17 cellular contexts compared by ENCODE assay signal in the genomic region with DNA sequence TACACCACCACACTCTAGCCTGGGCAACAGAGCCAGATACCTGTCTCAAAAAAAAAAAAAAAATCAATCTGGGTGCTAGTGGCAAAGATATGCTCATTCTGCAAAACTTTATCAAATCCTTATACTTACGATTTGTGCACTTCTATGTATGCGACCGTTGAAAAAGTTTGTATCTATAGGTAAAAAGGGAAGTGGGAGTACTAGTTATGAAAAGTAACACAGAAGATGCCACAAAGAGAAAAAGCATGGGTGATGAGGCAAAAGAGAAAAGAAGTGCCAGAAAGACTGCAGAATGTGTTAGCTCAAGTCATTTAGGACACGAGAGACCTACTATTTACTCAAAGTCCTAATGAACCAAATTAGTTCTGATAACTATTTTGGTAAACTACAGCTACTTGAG. TPM values are rescaled to one million over a fixed set of nuclear protein-coding genes. Genes with fewer than 3 reads are reported as not detected.
DNase-seq lines count a peak whose midpoint lies in the region; ATAC-seq, FAIRE-seq and TF ChIP-seq lines count a peak whose summit lies in the region.
"Had no signal": no experiment of that assay in that cellular context is flagged by ENCODE, and none has a peak within 500 bp of the region (broad histone marks: within the 10 kb centered on the region; RNA-seq: fewer than 3 reads in every experiment).

No MANE protein-coding gene starts in this region.

- no peak overlapping the region for H3K27ac Mint-ChIP-seq in activated T-helper 17 cell treated with anti-CD3 and anti-CD28 coated beads, Interleukin-2, amount 50 U/mL, for 72 hours

- no peak for TF ChIP-seq CTCF in GM20000 (IDR thresholded peaks at IDR 0.05; ENCODE audit: extremely low read depth, missing control alignments)

- peaks cover 67% of the 10 kb centered on the region for H3K4me1 Mint-ChIP-seq in activated T-helper 17 cell treated with anti-CD3 and anti-CD28 coated beads, Interleukin-2, amount 50 U/mL, for 72 hours

- no peaks in the 10 kb centered on the region for H3K27me3 Mint-ChIP-seq in activated T-helper 17 cell treated with anti-CD3 and anti-CD28 coated beads, Interleukin-2, amount 50 U/mL, for 72 hours
- H3K27me3 Mint-ChIP-seq: IgD-negative memory B cell had no signal

- H3K9me3 Mint-ChIP-seq in activated T-helper 17 cell treated with anti-CD3 and anti-CD28 coated beads, Interleukin-2, amount 50 U/mL, for 72 hours, result peaks cover 4% of the 10 kb centered on the region
- H3K9me3 Mint-ChIP-seq: CD8-positive, alpha-beta T cell; IgD-negative memory B cell had no signal

- peak; percentile 82 for FAIRE-seq in GM18507 (lab: Jason Lieb, UNC)
- FAIRE-seq: bronchial epithelial cell, keratinocyte had no signal

- DNase-seq in GM18507 (ENCODE audit: extremely low spot score, insufficient read length, low read depth) (no peak), GM20000 (ENCODE audit: low spot score) (peak; percentile 22), HUDEP-2 (lab: John Stamatoyannopoulos, UW; ENCODE audit: unreplicated experiment in 76 of 76) (no peak), NCI-H2081 treated with DMSO at 0.1 percent for 48 hours (lab: John Stamatoyannopoulos, UW) (no peak)
- no peak for DNase-seq in effector CD8-positive, alpha-beta T cell (lab: John Stamatoyannopoulos, UW)
- DNase-seq: activated CD4-positive, alpha-beta T cell treated with anti-CD3 and anti-CD28 coated beads for 48 hours; activated gamma-delta T cell; CD8-positive, alpha-beta T cell; gastrocnemius medialis; NCI-H2029 treated with DMSO at 0.1 percent for 48 hours; sigmoid colon; substantia nigra had no signal

- ATAC-seq in HG03159 (IDR thresholded peaks at IDR 0.05; ENCODE audit: unreplicated experiment), result peak; percentile 42
- ATAC-seq in activated T-helper 17 cell treated with anti-CD3 and anti-CD28 coated beads, Interleukin-2, amount 50 U/mL, for 72 hours (replicated peaks), result no peak
- ATAC-seq: CD8-positive, alpha-beta T cell; gastrocnemius medialis had no signal

- peak overlapping the region; percentile 92 for H3K4me3 Mint-ChIP-seq in activated T-helper 17 cell treated with anti-CD3 and anti-CD28 coated beads, Interleukin-2, amount 50 U/mL, for 72 hours
- H3K4me3 Mint-ChIP-seq: CD8-positive, alpha-beta T cell had no signal

- peaks cover 100% of the 10 kb centered on the region for H3K36me3 Mint-ChIP-seq in activated T-helper 17 cell treated with anti-CD3 and anti-CD28 coated beads, Interleukin-2, amount 50 U/mL, for 72 hours (ENCODE audit: low read depth)

RNA-seq across cellular contexts. Expression of gene RYBP, which starts 5.9 kb away (rescaled TPM):
- total RNA-seq in activated T-helper 17 cell treated with anti-CD3 and anti-CD28 coated beads, Interleukin-2, amount 50 U/mL, for 72 hours, result 10 to 100 TPM; 24.1 to 41.3 TPM
